17 cellular contexts compared by ENCODE assay signal in genomic region chr16:14586637-14587036, GRCh38. TPM values are rescaled to one million over a fixed set of nuclear protein-coding genes. Genes with fewer than 3 reads are reported as not detected.
DNase-seq lines count a peak whose midpoint lies in the region; ATAC-seq and TF ChIP-seq lines count a peak whose summit lies in the region.
"Had no signal": no experiment of that assay in that cellular context is flagged by ENCODE, and none has a peak within 500 bp of the region (broad histone marks: within the 10 kb centered on the region; RNA-seq: fewer than 3 reads in every experiment).

No MANE protein-coding gene starts in this region.

- peaks cover 11% of the 10 kb centered on the region for H3K4me1 Mint-ChIP-seq in activated CD8-positive, alpha-beta memory T cell treated with anti-CD3 and anti-CD28 coated beads, Interleukin-2, amount 10 ng/mL, durations not matched to agents 7 days and 5 days
- H3K4me1 Mint-ChIP-seq in WTC11: peaks cover 9% of the 10 kb centered on the region; the same call in 1 of the 2 replicates
- H3K4me1 Mint-ChIP-seq: H9 had no signal

- H2AFZ ChIP-seq in Karpas-422 (ENCODE audit: low read length): no peak overlapping the region

- H3K9me2 ChIP-seq in Karpas-422 (replicated peaks; ENCODE audit: insufficient read depth, low read length): no peaks in the 10 kb centered on the region

- no peaks in the 10 kb centered on the region for H4K20me1 ChIP-seq in Karpas-422 (ENCODE audit: insufficient read depth, low read depth, low read length)
- H4K20me1 ChIP-seq: BLaER1 treated with 17β-estradiol and CSF1 and Interleukin-3, amounts not matched to agents 10 nM and 100 nM had no signal

- no peaks in the 10 kb centered on the region for H3K9me3 ChIP-seq in Karpas-422 (ENCODE audit: low read length)
- H3K9me3 ChIP-seq: BLaER1 treated with 17β-estradiol and CSF1 and Interleukin-3, amounts not matched to agents 10 nM and 100 nM had no signal

- peaks cover 18% of the 10 kb centered on the region for H3K4me1 ChIP-seq in Karpas-422 (ENCODE audit: low read length)
- H3K4me1 ChIP-seq: BLaER1 treated with 17β-estradiol and CSF1 and Interleukin-3, amounts not matched to agents 10 nM and 100 nM had no signal

- no peaks in the 10 kb centered on the region for H3K27me3 ChIP-seq in Karpas-422 (ENCODE audit: low read length)
- H3K27me3 ChIP-seq: BLaER1 treated with 17β-estradiol and CSF1 and Interleukin-3, amounts not matched to agents 10 nM and 100 nM had no signal

- H3K4me2 ChIP-seq in Karpas-422 (ENCODE audit: low read depth, low read length, poor library complexity, severe bottlenecking): peak overlapping the region; percentile 41
- H3K4me2 ChIP-seq: BLaER1 treated with 17β-estradiol and CSF1 and Interleukin-3, amounts not matched to agents 10 nM and 100 nM had no signal

- DNase-seq in activated CD8-positive, alpha-beta memory T cell treated with anti-CD3 and anti-CD28 coated beads, Interleukin-2, amount 10 ng/mL, durations not matched to agents 7 days and 5 days: no peak
- DNase-seq in activated CD8-positive, alpha-beta memory T cell treated with anti-CD3 and anti-CD28 coated beads for 24 hours: no peak
- no peak for DNase-seq in Karpas-422
- DNase-seq in WTC11 (ENCODE audit: low spot score): no peak
- peak; percentile 47 for DNase-seq in renal cortical epithelial cell (ENCODE audit: low read depth)
- DNase-seq in NCI-H446 treated with DMSO at 0.1 percent for 48 hours (lab: John Stamatoyannopoulos, UW): no peak
- no peak for DNase-seq in T-helper 9 cell
- DNase-seq: Calu3; CD8-positive, alpha-beta T cell; H9; NCI-H1105 treated with DMSO at 0.1 percent for 48 hours; NCI-H187; NCI-H2171 treated with DMSO at 0.1 percent for 48 hours; OCI-M1; Right ventricle myocardium superior; T-cell had no signal

- peak overlapping the region; percentile 19 for H3K27ac ChIP-seq in Karpas-422 (ENCODE audit: low read length)
- H3K27ac ChIP-seq: BLaER1 treated with 17β-estradiol and CSF1 and Interleukin-3, amounts not matched to agents 10 nM and 100 nM had no signal

- H3K36me3 ChIP-seq in Karpas-422 (ENCODE audit: insufficient read depth, low read length): peaks cover 63% of the 10 kb centered on the region

- no peak for TF ChIP-seq CTCF in WTC11 (IDR thresholded peaks at IDR 0.05)

- no peak overlapping the region for H3K4me3 Mint-ChIP-seq in activated CD8-positive, alpha-beta memory T cell treated with anti-CD3 and anti-CD28 coated beads, Interleukin-2, amount 10 ng/mL, durations not matched to agents 7 days and 5 days
- no peak overlapping the region for H3K4me3 Mint-ChIP-seq in WTC11
- H3K4me3 Mint-ChIP-seq: CD8-positive, alpha-beta T cell; H9; T-cell had no signal

- POLR2A ChIA-PET in WTC11 (lab: Charles Lee): interaction anchor here (0.6 kb wide), 1 partner anchor 293 kb away, joined by 4 read pairs; no protein-coding TSS in a partner anchor

- CTCF ChIA-PET in activated CD8-positive, alpha-beta memory T cell treated with anti-CD3 and anti-CD28 coated beads, Interleukin-2, amount 10 ng/mL, durations not matched to agents 7 days and 5 days (lab: Charles Lee): interaction anchor here (0.6 to 0.9 kb wide), 2 partner anchors 58 to 337 kb away, joined by 3 read pairs; no protein-coding TSS in a partner anchor
- CTCF ChIA-PET in WTC11 (lab: Charles Lee): interaction anchor here (0.6 kb wide), 1 partner anchor 1126 kb away, joined by 4 read pairs; no protein-coding TSS in a partner anchor

- peak overlapping the region; percentile 18 for H3K27ac Mint-ChIP-seq in activated CD8-positive, alpha-beta memory T cell treated with anti-CD3 and anti-CD28 coated beads, Interleukin-2, amount 10 ng/mL, durations not matched to agents 7 days and 5 days
- peak overlapping the region; percentile 30; the same call in 1 of the 2 replicates for H3K27ac Mint-ChIP-seq in WTC11
- H3K27ac Mint-ChIP-seq: CD8-positive, alpha-beta T cell; H9; T-cell had no signal

- H3K4me3 ChIP-seq in Karpas-422 (ENCODE audit: low read length): no peak overlapping the region
- H3K4me3 ChIP-seq: BLaER1 treated with 17β-estradiol and CSF1 and Interleukin-3, amounts not matched to agents 10 nM and 100 nM had no signal

- H3K27me3 Mint-ChIP-seq in activated CD8-positive, alpha-beta memory T cell treated with anti-CD3 and anti-CD28 coated beads, Interleukin-2, amount 10 ng/mL, durations not matched to agents 7 days and 5 days: no peaks in the 10 kb centered on the region
- no peaks in the 10 kb centered on the region for H3K27me3 Mint-ChIP-seq in WTC11 (ENCODE audit: low read depth)
- H3K27me3 Mint-ChIP-seq: T-cell had no signal

- H3K9ac ChIP-seq in Karpas-422 (ENCODE audit: low read length): no peak overlapping the region
- H3K9ac ChIP-seq: BLaER1 treated with 17β-estradiol and CSF1 and Interleukin-3, amounts not matched to agents 10 nM and 100 nM had no signal

- no peak for ATAC-seq in activated CD8-positive, alpha-beta memory T cell treated with anti-CD3 and anti-CD28 coated beads, Interleukin-2, amount 10 ng/mL, durations not matched to agents 7 days and 5 days
- no peak for ATAC-seq in WTC11
- ATAC-seq: CD8-positive, alpha-beta T cell; T-cell had no signal

- H3K79me2 ChIP-seq in Karpas-422 (ENCODE audit: low read length): peaks cover 19% of the 10 kb centered on the region

- H3K36me3 Mint-ChIP-seq in activated CD8-positive, alpha-beta memory T cell treated with anti-CD3 and anti-CD28 coated beads, Interleukin-2, amount 10 ng/mL, durations not matched to agents 7 days and 5 days: peaks cover 44% of the 10 kb centered on the region
- peaks cover 47% of the 10 kb centered on the region for H3K36me3 Mint-ChIP-seq in WTC11

- H3K9me3 Mint-ChIP-seq in activated CD8-positive, alpha-beta memory T cell treated with anti-CD3 and anti-CD28 coated beads, Interleukin-2, amount 10 ng/mL, durations not matched to agents 7 days and 5 days (ENCODE audit: low read depth): no peaks in the 10 kb centered on the region
- no peaks in the 10 kb centered on the region for H3K9me3 Mint-ChIP-seq in WTC11
- H3K9me3 Mint-ChIP-seq: CD8-positive, alpha-beta T cell; H9; T-cell had no signal

TF ChIP-seq in WTC11, 78 proteins besides CTCF, POLR2A, EP300 and RAD21 (continues in another document):
- TF ChIP-seq ZNF121 (CRISPR knock-in tag; IDR thresholded peaks at IDR 0.05): no peak
- TF ChIP-seq NR2C2 (CRISPR knock-in tag; IDR thresholded peaks at IDR 0.05): no peak
- TF ChIP-seq EMX1 (CRISPR knock-in tag; IDR thresholded peaks at IDR 0.05): no peak
- no peak for TF ChIP-seq NR3C1 (CRISPR knock-in tag; conservative IDR thresholded peaks at IDR 0.05; ENCODE audit: low read depth)
- no peak for TF ChIP-seq HMGA2 (CRISPR knock-in tag; IDR thresholded peaks at IDR 0.05)
- no peak for TF ChIP-seq IRF1 (CRISPR knock-in tag; IDR thresholded peaks at IDR 0.05)
- TF ChIP-seq CREB1 (CRISPR knock-in tag; IDR thresholded peaks at IDR 0.05): no peak
- no peak for TF ChIP-seq MYBL2 (CRISPR knock-in tag; IDR thresholded peaks at IDR 0.05)
- TF ChIP-seq NFATC4 (CRISPR knock-in tag; IDR thresholded peaks at IDR 0.05): no peak
- no peak for TF ChIP-seq ZNF423 (CRISPR knock-in tag; IDR thresholded peaks at IDR 0.05)
- TF ChIP-seq CBFB (CRISPR knock-in tag; IDR thresholded peaks at IDR 0.05; ENCODE audit: low read depth): no peak
- TF ChIP-seq TCF7 (CRISPR knock-in tag; IDR thresholded peaks at IDR 0.05; ENCODE audit: low read depth): no peak
- no peak for TF ChIP-seq PREB (CRISPR knock-in tag; IDR thresholded peaks at IDR 0.05; ENCODE audit: borderline replicate concordance)
- TF ChIP-seq E2F4 (CRISPR knock-in tag; IDR thresholded peaks at IDR 0.05; ENCODE audit: borderline replicate concordance, low read depth): no peak
- TF ChIP-seq NFE2L1 (CRISPR knock-in tag; IDR thresholded peaks at IDR 0.05): no peak
- TF ChIP-seq ETV6 (CRISPR knock-in tag; IDR thresholded peaks at IDR 0.05): no peak
- TF ChIP-seq ZNF232 (CRISPR knock-in tag; IDR thresholded peaks at IDR 0.05): no peak
- TF ChIP-seq SP1 (CRISPR knock-in tag; conservative IDR thresholded peaks at IDR 0.05): no peak
- no peak for TF ChIP-seq PRRX2 (CRISPR knock-in tag; IDR thresholded peaks at IDR 0.05)

RNA-seq across cellular contexts. Expression of gene PARN, which starts 43.4 kb away (rescaled TPM):
- 10 to 100 TPM; 40.7 to 44.6 TPM for total RNA-seq in activated CD8-positive, alpha-beta memory T cell treated with anti-CD3 and anti-CD28 coated beads, Interleukin-2, amount 10 ng/mL, durations not matched to agents 7 days and 5 days
- 51.1 and 90.9 TPM in 2 replicates for total RNA-seq in Karpas-422 (2014; rRNA removed; shearing (Covaris generic); ENCODE audit: low replicate concordance)
- 37.7 to 39.4 TPM (median 38.5 TPM) in 3 replicates for total RNA-seq in WTC11 (2021)
- total RNA-seq in renal cortical epithelial cell: 19.1 and 34.7 TPM in 2 replicates

RNA-seq across cellular contexts. Expression of gene BFAR, which starts 46.1 kb away (rescaled TPM):
- 10 to 100 TPM; 59.2 to 65.0 TPM for total RNA-seq in activated CD8-positive, alpha-beta memory T cell treated with anti-CD3 and anti-CD28 coated beads, Interleukin-2, amount 10 ng/mL, durations not matched to agents 7 days and 5 days
- 45.5 and 55.8 TPM in 2 replicates for total RNA-seq in Karpas-422 (2014; rRNA removed; shearing (Covaris generic); ENCODE audit: low replicate concordance)
- total RNA-seq in WTC11 (2021): 56.1 to 70.3 TPM (median 59.4 TPM) in 3 replicates
- total RNA-seq in renal cortical epithelial cell: 73.6 and 125 TPM in 2 replicates
